Comparison of ENCODE assay signal across 8 cellular contexts in the genomic region with DNA sequence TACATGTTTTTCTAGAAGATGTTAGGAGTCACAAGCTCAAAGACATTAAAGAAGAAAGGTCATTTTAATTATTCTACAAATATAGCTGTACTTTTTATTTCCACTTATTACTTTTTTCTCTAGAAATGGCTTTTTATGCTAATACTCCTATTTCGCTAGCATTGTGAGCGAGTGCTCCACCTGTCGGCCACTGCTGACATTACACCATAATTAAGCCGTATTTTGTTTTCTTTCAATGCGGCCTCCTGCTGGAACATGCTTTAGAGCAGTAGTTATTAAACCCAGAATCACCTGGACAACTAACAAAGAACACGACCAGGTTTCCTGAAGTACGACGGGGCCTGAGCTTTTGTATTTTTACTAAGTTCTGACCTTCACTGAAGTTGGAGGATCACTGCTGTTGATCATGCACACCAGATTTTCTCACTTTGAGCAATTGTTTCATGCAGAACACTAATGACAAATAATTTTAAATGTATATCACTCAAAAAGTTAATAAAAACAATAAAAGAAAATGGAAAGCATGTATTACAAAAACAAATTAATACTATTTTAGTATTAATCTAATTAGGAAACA.
DNase-seq lines count a peak whose midpoint lies in the region; ATAC-seq, FAIRE-seq and TF ChIP-seq lines count a peak whose summit lies in the region.

No MANE protein-coding gene starts in this region.

- H3K4me2 ChIP-seq in PC-3 (ENCODE audit: low read length), result no peak overlapping the region
- no peak overlapping the region for H3K4me2 ChIP-seq in GM12878 (ENCODE audit: control insufficient read depth, insufficient read depth)

- 0 out of 2 replicates have a peak overlapping the region, but pooled peaks have one; percentile 42 for H2AFZ ChIP-seq in PC-3 (ENCODE audit: low read length)
- no peak overlapping the region; the same call in 1 of the 2 replicates for H2AFZ ChIP-seq in GM12878 (ENCODE audit: control insufficient read depth, low read depth, low read length)

- peaks cover 45% of the 10 kb centered on the region for H3K27me3 ChIP-seq in PC-3 (ENCODE audit: low read length)
- H3K27me3 ChIP-seq in GM12878 (replicated peaks in 1 of 2; ENCODE audit: control insufficient read depth in 2 of 2, insufficient read depth in 2 of 2, low read length in 1 of 2), result no peaks in the 10 kb centered on the region; a peak in 1 of 4 replicates

- H3K79me2 ChIP-seq in PC-3 (ENCODE audit: low read length) (no peaks in the 10 kb centered on the region), GM12878 (ENCODE audit: control insufficient read depth, insufficient read depth, low read length) (no peaks in the 10 kb centered on the region)

- CTCF ChIA-PET in PC-3 (lab: Charles Lee) (interaction anchor here (2.4 kb wide), 1 partner anchor 295 kb away, joined by 22 read pairs; no protein-coding TSS in a partner anchor), GM12878 (lab: Yijun Ruan, JAX) (interaction anchor here (0.8 to 6.8 kb wide), 19 partner anchors 10 to 505 kb away, joined by 3 to 83 read pairs (median 4); no protein-coding TSS in a partner anchor)

- intact Hi-C loops in PC-3 (cut with micrococcal nuclease) (loop anchor here (1.0 kb wide), 1 partner anchor 295 kb away; no protein-coding TSS in a partner anchor), GM12878 (cut with micrococcal nuclease; ENCODE audit: unreplicated experiment) (loop anchor here (1.0 to 2.0 kb wide), 2 partner anchors 296 to 505 kb away; no protein-coding TSS in a partner anchor)

- in situ Hi-C loops in G401 (cut with HindIII; ENCODE audit: low sequenced_read_pairs) (no loop called here), GM12878 (cut with MboI) (loop anchor here (5.0 to 10.0 kb wide), 2 partner anchors 291 to 508 kb away; no protein-coding TSS in a partner anchor)

- H3K4me3 ChIP-seq in PC-3 (ENCODE audit: low read length) (no peak overlapping the region), GM12878 (no peak overlapping the region)

- DNase-seq in A172 (ENCODE audit: low spot score) (peak; percentile 55), G401 (ENCODE audit: low spot score) (peak; percentile 79), PC-3 (peak; percentile 80), GM12878 (ENCODE audit: low read depth, low spot score) (no peak), 8988T (no peak)
- peak; percentile 4 for DNase-seq in stimulated activated CD8-positive, alpha-beta memory T cell treated with anti-CD3 and anti-CD28 coated beads, Interleukin-15, amount 100 ng/mL, for 1 hour (ENCODE audit: low read depth)

- TF ChIP-seq CTCF in PC-3 (conservative IDR thresholded peaks at IDR 0.05; ENCODE audit: low read depth, low read length) (peak; percentile 94), GM12878 (IDR thresholded peaks at IDR 0.05 in 2 of 3, conservative IDR thresholded peaks at IDR 0.05 in 1 of 3; ENCODE audit: control insufficient read depth in 2 of 3, extremely low read depth in 1 of 3, insufficient read depth in 1 of 3, low read depth in 3 of 3, low read length in 3 of 3) (peak; percentile 70 to 79 (median 74))

- WGBS in GM12878 (ENCODE audit: insufficient coverage, insufficient replicate concordance, low lambda C conversion rate, missing lambda C conversion rate), result 1% methylated on average over 8 of the region's 8 CpGs

- H4K20me1 ChIP-seq in PC-3 (ENCODE audit: low read length) (no peaks in the 10 kb centered on the region), GM12878 (ENCODE audit: control insufficient read depth, insufficient read depth) (no peaks in the 10 kb centered on the region)

- H3K27ac ChIP-seq in PC-3 (ENCODE audit: low read length) (no peak overlapping the region), GM12878 (ENCODE audit: control insufficient read depth, insufficient read depth) (no peak overlapping the region)

- H3K9me3 ChIP-seq in PC-3 (ENCODE audit: low read length), result no peaks in the 10 kb centered on the region
- H3K9me3 ChIP-seq in GM12878 (replicated peaks; ENCODE audit: control insufficient read depth, insufficient read depth, low read length), result no peaks in the 10 kb centered on the region

- no TSS peak for BruUV-seq in PC-3 (replicated peaks; lab: Mats Ljungman, UMichigan)
- no TSS peak for BruUV-seq in GM12878 (replicated peaks; lab: Mats Ljungman, UMichigan)

- SMC1A ChIA-PET in GM12878 (lab: Charles Lee; ENCODE audit: uncharacterized antibody, unreplicated experiment), result interaction anchor here (0.5 to 2.4 kb wide), 6 partner anchors 9 to 512 kb away, joined by 3 to 14 read pairs (median 4); no protein-coding TSS in a partner anchor

- no peak overlapping the region for H3K9ac ChIP-seq in PC-3 (ENCODE audit: low read length)
- no peak overlapping the region for H3K9ac ChIP-seq in GM12878 (ENCODE audit: control insufficient read depth, insufficient read depth, low read length)

- FAIRE-seq in GM12878 (lab: Jason Lieb, UNC) (peak; percentile 72), islet of Langerhans (lab: Jason Lieb, UNC) (peak; percentile 96)

- H3F3A ChIP-seq in PC-3 (ENCODE audit: low read length, unreplicated experiment), result no peaks in the 10 kb centered on the region

- no peak for TF ChIP-seq EP300 in GM12878 (IDR thresholded peaks at IDR 0.05; ENCODE audit: borderline replicate concordance in 1 of 2, control insufficient read depth in 1 of 2, low read depth in 2 of 2, low read length in 2 of 2)

- TF ChIP-seq RAD21 in GM12878 (IDR thresholded peaks at IDR 0.05; ENCODE audit: insufficient read depth, low read depth, low read length), result peak; percentile 47

- no peaks in the 10 kb centered on the region for H3K9me2 ChIP-seq in PC-3 (replicated peaks; ENCODE audit: low read length)

- RAD21 ChIA-PET in GM12878 (lab: Charles Lee; ENCODE audit: unreplicated experiment), result interaction anchor here (5.2 kb wide), 1 partner anchor 295 kb away, joined by 23 read pairs; no protein-coding TSS in a partner anchor

- H3K36me3 ChIP-seq in PC-3 (ENCODE audit: low read depth, low read length), result no peaks in the 10 kb centered on the region
- no peaks in the 10 kb centered on the region for H3K36me3 ChIP-seq in GM12878 (ENCODE audit: control insufficient read depth in 2 of 2, insufficient read depth in 2 of 2, low read length in 1 of 2)

- TF ChIP-seq POLR2A in GM12878 (IDR thresholded peaks at IDR 0.05; ENCODE audit: low read depth, low read length), result no peak

- H3K4me1 ChIP-seq in PC-3 (ENCODE audit: insufficient read depth, low read length) (no peaks in the 10 kb centered on the region), GM12878 (ENCODE audit: control insufficient read depth, insufficient read depth, low read length) (no peaks in the 10 kb centered on the region)

- POLR2A ChIA-PET in PC-3 (lab: Charles Lee; ENCODE audit: unreplicated experiment) (interaction anchor here (0.6 kb wide), 1 partner anchor 26 kb away, joined by 5 read pairs; no protein-coding TSS in a partner anchor), GM12878 (lab: Charles Lee) (no interaction called here)

- ATAC-seq in HG03439 (IDR thresholded peaks at IDR 0.05; ENCODE audit: unreplicated experiment), result peak; percentile 70
- ATAC-seq in PC-3, result peak; percentile 59
- ATAC-seq in GM12878, result peak; percentile 42; the same call in 2 of the 3 replicates

TF ChIP-seq in GM12878, 131 proteins besides CTCF, POLR2A, EP300 and RAD21:
- peak; percentile 63; the same call in 1 of the 2 replicates for TF ChIP-seq SMC3 (IDR thresholded peaks at IDR 0.05; ENCODE audit: borderline replicate concordance, low read length)
- TF ChIP-seq SPI1 (IDR thresholded peaks at IDR 0.05; ENCODE audit: borderline replicate concordance, insufficient read depth, low read depth, low read length), result no peak
- 0 out of 2 replicates have a peak, but pooled peaks have one; percentile 12 for TF ChIP-seq YY1 (IDR thresholded peaks at IDR 0.05; ENCODE audit: low read depth, low read length)
- no peak for TF ChIP-seq DPF2 (IDR thresholded peaks at IDR 0.05)
- no peak for TF ChIP-seq PAX5 (IDR thresholded peaks at IDR 0.05; ENCODE audit: borderline replicate concordance, low read depth, low read length)
- TF ChIP-seq, protein P1, sequence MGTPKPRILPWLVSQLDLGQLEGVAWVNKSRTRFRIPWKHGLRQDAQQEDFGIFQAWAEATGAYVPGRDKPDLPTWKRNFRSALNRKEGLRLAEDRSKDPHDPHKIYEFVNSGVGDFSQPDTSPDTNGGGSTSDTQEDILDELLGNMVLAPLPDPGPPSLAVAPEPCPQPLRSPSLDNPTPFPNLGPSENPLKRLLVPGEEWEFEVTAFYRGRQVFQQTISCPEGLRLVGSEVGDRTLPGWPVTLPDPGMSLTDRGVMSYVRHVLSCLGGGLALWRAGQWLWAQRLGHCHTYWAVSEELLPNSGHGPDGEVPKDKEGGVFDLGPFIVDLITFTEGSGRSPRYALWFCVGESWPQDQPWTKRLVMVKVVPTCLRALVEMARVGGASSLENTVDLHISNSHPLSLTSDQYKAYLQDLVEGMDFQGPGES (IDR thresholded peaks at IDR 0.05), result no peak
TF ChIP-seq in GM12878: peak in this region for 2.

Comparison
In these comparisons a context has a peak if more than half of its experiments do, and no peak if none do; other contexts are left out.
1. DNase-seq: peak in A172 (single experiment), G401 (single experiment), PC-3 (single experiment) and stimulated activated CD8-positive, alpha-beta memory T cell treated with anti-CD3 and anti-CD28 coated beads, Interleukin-15, amount 100 ng/mL, for 1 hour (single experiment); none in GM12878 (single experiment) and 8988T (single experiment).
2. Peak in every context shown above with its lines, with median percentiles within 50 percentile points of each other: ATAC-seq.